Comparison of ENCODE assay signal across 1 cellular context in the genomic region with DNA sequence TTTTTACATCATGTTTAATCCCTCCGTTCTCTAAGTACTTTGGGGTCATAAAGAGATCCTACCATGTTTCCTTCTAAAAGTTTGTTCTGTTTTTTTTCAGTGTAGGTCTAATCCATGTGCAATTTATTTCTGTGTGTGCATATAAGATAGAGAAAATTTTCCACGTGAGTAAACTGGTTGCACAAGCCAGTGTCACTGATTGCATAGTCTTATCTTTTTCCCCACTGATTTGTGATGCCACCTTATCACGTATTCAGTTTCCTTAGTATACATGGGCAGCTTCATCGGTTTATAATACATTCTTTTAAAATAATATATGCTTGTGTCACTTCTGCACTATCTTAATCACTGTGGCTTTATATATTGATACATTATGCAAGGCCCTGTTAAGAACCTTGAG.
TF ChIP-seq lines count a peak whose summit lies in the region.

No MANE protein-coding gene starts in this region.

TF ChIP-seq in HepG2, 621 proteins besides CTCF, POLR2A, EP300 and RAD21:
- TF ChIP-seq MLXIP (CRISPR knock-in tag; IDR thresholded peaks at IDR 0.05; ENCODE audit: borderline replicate concordance), result no peak
- no peak for TF ChIP-seq SMYD3 (CRISPR knock-in tag; IDR thresholded peaks at IDR 0.05)
- TF ChIP-seq PBX2 (CRISPR knock-in tag; IDR thresholded peaks at IDR 0.05), result no peak
- no peak for TF ChIP-seq SMARCE1 (IDR thresholded peaks at IDR 0.05; ENCODE audit: borderline replicate concordance)
- TF ChIP-seq PRDM15 (CRISPR knock-in tag; IDR thresholded peaks at IDR 0.05), result no peak
- TF ChIP-seq, protein P1, sequence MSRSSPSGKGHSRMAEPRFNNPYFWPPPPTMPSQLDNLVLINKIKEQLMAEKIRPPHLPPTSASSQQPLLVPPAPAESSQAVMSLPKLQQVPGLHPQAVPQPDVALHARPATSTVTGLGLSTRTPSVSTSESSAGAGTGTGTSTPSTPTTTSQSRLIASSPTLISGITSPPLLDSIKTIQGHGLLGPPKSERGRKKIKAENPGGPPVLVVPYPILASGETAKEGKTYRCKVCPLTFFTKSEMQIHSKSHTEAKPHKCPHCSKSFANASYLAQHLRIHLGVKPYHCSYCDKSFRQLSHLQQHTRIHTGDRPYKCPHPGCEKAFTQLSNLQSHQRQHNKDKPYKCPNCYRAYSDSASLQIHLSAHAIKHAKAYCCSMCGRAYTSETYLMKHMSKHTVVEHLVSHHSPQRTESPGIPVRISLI (CRISPR knock-in tag; IDR thresholded peaks at IDR 0.05; ENCODE audit: borderline replicate concordance), result no peak
- TF ChIP-seq, protein P2, sequence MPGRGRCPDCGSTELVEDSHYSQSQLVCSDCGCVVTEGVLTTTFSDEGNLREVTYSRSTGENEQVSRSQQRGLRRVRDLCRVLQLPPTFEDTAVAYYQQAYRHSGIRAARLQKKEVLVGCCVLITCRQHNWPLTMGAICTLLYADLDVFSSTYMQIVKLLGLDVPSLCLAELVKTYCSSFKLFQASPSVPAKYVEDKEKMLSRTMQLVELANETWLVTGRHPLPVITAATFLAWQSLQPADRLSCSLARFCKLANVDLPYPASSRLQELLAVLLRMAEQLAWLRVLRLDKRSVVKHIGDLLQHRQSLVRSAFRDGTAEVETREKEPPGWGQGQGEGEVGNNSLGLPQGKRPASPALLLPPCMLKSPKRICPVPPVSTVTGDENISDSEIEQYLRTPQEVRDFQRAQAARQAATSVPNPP (CRISPR knock-in tag; IDR thresholded peaks at IDR 0.05), result no peak
- no peak for TF ChIP-seq ZNF619 (CRISPR knock-in tag; IDR thresholded peaks at IDR 0.05)
- TF ChIP-seq, protein P3, sequence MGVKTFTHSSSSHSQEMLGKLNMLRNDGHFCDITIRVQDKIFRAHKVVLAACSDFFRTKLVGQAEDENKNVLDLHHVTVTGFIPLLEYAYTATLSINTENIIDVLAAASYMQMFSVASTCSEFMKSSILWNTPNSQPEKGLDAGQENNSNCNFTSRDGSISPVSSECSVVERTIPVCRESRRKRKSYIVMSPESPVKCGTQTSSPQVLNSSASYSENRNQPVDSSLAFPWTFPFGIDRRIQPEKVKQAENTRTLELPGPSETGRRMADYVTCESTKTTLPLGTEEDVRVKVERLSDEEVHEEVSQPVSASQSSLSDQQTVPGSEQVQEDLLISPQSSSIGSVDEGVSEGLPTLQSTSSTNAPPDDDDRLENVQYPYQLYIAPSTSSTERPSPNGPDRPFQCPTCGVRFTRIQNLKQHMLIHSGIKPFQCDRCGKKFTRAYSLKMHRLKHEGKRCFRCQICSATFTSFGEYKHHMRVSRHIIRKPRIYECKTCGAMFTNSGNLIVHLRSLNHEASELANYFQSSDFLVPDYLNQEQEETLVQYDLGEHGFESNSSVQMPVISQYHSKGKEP (CRISPR knock-in tag; IDR thresholded peaks at IDR 0.05), result no peak
- TF ChIP-seq ZNF841 (CRISPR knock-in tag; IDR thresholded peaks at IDR 0.05; ENCODE audit: borderline replicate concordance), result no peak
- no peak for TF ChIP-seq ZNF33A (CRISPR knock-in tag; IDR thresholded peaks at IDR 0.05; ENCODE audit: borderline replicate concordance)
- no peak for TF ChIP-seq TOE1 (CRISPR knock-in tag; IDR thresholded peaks at IDR 0.05)
- TF ChIP-seq, protein P4, sequence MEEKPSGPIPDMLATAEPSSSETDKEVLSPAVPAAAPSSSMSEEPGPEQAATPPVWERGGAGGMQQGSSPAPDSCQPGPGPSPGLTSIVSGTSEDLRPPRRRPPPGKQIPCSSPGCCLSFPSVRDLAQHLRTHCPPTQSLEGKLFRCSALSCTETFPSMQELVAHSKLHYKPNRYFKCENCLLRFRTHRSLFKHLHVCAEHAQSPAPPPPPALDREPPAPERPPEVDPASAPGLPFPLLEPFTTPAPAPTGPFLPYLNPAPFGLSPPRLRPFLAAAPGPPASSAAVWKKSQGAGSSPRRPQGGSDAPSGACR (CRISPR knock-in tag; IDR thresholded peaks at IDR 0.05), result no peak
